Comparison of ENCODE assay signal across 2 cellular contexts in genomic region chr13:46571941-46572340, GRCh38.
A peak's percentile ranks its signal among the peaks of the same experiment; 100 is the strongest.
TF ChIP-seq lines count a peak whose summit lies in the region.

No MANE protein-coding gene starts in this region.

TF ChIP-seq in GM23338, 12 proteins besides CTCF, POLR2A, EP300 and RAD21:
- TF ChIP-seq REST (IDR thresholded peaks at IDR 0.05; ENCODE audit: unreplicated experiment): no peak
- TF ChIP-seq EZH2 (IDR thresholded peaks at IDR 0.05; ENCODE audit: low read depth, unreplicated experiment): no peak
- TF ChIP-seq ZNF331 (CRISPR knock-in tag; IDR thresholded peaks at IDR 0.05; ENCODE audit: low read depth): no peak
- TF ChIP-seq NANOG (IDR thresholded peaks at IDR 0.05; ENCODE audit: borderline replicate concordance): no peak
- TF ChIP-seq ETS1 (IDR thresholded peaks at IDR 0.05): no peak

TF ChIP-seq in GM12878, 131 proteins besides CTCF, POLR2A, EP300 and RAD21:
- TF ChIP-seq SIX5 (IDR thresholded peaks at IDR 0.05; ENCODE audit: low read depth, low read length, severe bottlenecking): no peak
- TF ChIP-seq BCL3 (IDR thresholded peaks at IDR 0.05; ENCODE audit: borderline replicate concordance, insufficient read depth, low read depth, low read length, poor library complexity, severe bottlenecking): peak; percentile 10
